In the genomic region with DNA sequence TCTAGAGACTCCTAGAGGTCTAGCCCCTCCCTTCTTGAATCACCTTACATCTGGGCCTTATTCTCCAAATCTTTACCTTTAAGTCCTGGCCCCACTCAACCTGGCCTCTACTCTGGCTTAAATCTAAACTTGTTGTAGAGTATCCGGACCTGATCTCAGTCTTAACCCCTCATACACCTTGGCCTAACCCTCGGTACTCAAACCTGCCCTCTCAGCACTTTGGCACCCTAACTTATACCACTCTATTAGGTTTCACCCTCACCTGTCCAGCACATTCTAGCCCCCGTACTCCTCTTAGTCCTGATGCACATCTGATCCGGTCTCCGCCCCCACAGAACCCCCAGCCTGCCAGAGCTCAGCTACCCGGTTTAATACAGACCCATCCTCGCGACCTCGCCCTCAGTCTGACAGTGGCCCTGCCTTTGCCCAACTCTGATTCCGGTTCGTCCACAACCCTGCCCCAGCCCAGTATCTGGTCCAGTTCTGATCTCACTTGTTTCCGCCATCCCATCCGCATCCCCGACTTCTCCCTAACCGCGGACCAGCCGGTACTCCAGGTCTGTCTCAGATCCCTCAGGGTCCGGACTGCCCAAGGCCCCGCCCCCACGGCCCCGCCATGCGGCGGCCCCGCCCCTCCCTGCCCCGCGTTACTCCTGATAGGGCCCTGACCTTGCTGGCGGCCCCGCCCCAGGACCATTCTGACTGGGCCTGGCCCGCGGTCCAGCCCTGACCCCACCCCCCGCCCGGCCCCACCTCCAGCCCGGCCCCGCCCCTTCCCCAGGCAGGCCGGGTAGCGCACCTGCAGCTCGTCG, we compare ENCODE assay signal across 8 cellular contexts. TPM values are rescaled to one million over a fixed set of nuclear protein-coding genes. Genes with fewer than 3 reads are reported as not detected.
DNase-seq lines count a peak whose midpoint lies in the region; ATAC-seq and TF ChIP-seq lines count a peak whose summit lies in the region.

No MANE protein-coding gene starts in this region.

- H3K27ac ChIP-seq in C4-2B (peak overlapping the region; percentile 48; the same call in 1 of the 2 replicates), HUES64 (ENCODE audit: low read depth, low read length) (no peak overlapping the region), OCI-LY7 (ENCODE audit: low read depth, low read length, poor library complexity, severe bottlenecking) (peak overlapping the region; percentile 18)

- no peak overlapping the region for H3K9ac ChIP-seq in HUES64 (ENCODE audit: low read depth, low read length)

- POLR2A ChIA-PET in OCI-LY7 (lab: Charles Lee) = interaction anchor here (0.7 to 2.0 kb wide), 6 partner anchors 8 to 131 kb away, joined by 3 to 8 read pairs (median 4); no protein-coding TSS in a partner anchor

- peak overlapping the region; percentile 100 for H3K4me2 ChIP-seq in OCI-LY7 (ENCODE audit: low read length)

- no peaks in the 10 kb centered on the region for H3K79me2 ChIP-seq in OCI-LY7 (ENCODE audit: insufficient read depth, low read depth, low read length)

- peak; percentile 95 for DNase-seq in OCI-LY7 (ENCODE audit: low spot score)
- peak; percentile 59 for DNase-seq in activated T-cell treated with anti-CD3 and anti-CD28 coated beads for 4 hours
- DNase-seq in epithelial cell of esophagus (ENCODE audit: low read depth) = peak; percentile 93
- DNase-seq in middle frontal gyrus (ENCODE audit: extremely low spot score, low spot score) = peak; percentile 78
- DNase-seq in stimulated activated CD8-positive, alpha-beta memory T cell treated with anti-CD3 and anti-CD28 coated beads, Interleukin-15, amount 100 ng/mL, for 4 hours (ENCODE audit: low read depth in 2 of 2) = peak; percentile 49 to 60

- H3K4me3 ChIP-seq in HUES64 (ENCODE audit: low read length) (peak overlapping the region; percentile 65), OCI-LY7 (ENCODE audit: low read depth, low read length, poor library complexity, severe bottlenecking) (peak overlapping the region; percentile 74), epithelial cell of esophagus (ENCODE audit: low read length) (peak overlapping the region; percentile 66)

- H3K4me1 ChIP-seq in HUES64 (ENCODE audit: insufficient read depth, low read length) (peaks cover 16% of the 10 kb centered on the region; the same call in 1 of the 2 replicates), OCI-LY7 (ENCODE audit: insufficient read depth, low read length, poor library complexity, severe bottlenecking) (peaks cover 21% of the 10 kb centered on the region)

- H2AFZ ChIP-seq in OCI-LY7 (ENCODE audit: low read length) = no peak overlapping the region

- H3K9me2 ChIP-seq in OCI-LY7 (ENCODE audit: insufficient read depth, low read length) = no peaks in the 10 kb centered on the region

- BruUV-seq in OCI-LY7 (replicated peaks; lab: Mats Ljungman, UMichigan) = no TSS peak

- no peaks in the 10 kb centered on the region for H4K20me1 ChIP-seq in OCI-LY7 (ENCODE audit: insufficient read depth, low read length)

- ATAC-seq in GM21423 (IDR thresholded peaks at IDR 0.05; ENCODE audit: unreplicated experiment) = peak; percentile 54

- H3K36me3 ChIP-seq in HUES64 (ENCODE audit: insufficient read depth, low read length) (no peaks in the 10 kb centered on the region), OCI-LY7 (ENCODE audit: insufficient read depth, low read length) (no peaks in the 10 kb centered on the region)

- TF ChIP-seq CTCF in C4-2B (conservative IDR thresholded peaks at IDR 0.05) (no peak), OCI-LY7 (conservative IDR thresholded peaks at IDR 0.05; ENCODE audit: low read length) (no peak), epithelial cell of esophagus (IDR thresholded peaks at IDR 0.05; ENCODE audit: insufficient read depth, low read depth, low read length, missing control alignments) (no peak)

- WGBS in HUES64 = 12% methylated on average over 36 of the region's 38 CpGs

- CTCF ChIA-PET in OCI-LY7 (lab: Charles Lee; ENCODE audit: unreplicated experiment) = interaction anchor here (1.7 kb wide), 1 partner anchor 78 kb away, joined by 3 read pairs; no protein-coding TSS in a partner anchor

- H3K27me3 ChIP-seq in HUES64 (ENCODE audit: insufficient read depth, low read length) = peaks cover 6% of the 10 kb centered on the region; the same call in 1 of the 2 replicates

- intact Hi-C loops in OCI-LY7 (cut with micrococcal nuclease; ENCODE audit: unreplicated experiment) = loop anchor here (2.0 kb wide), 1 partner anchor 76 kb away; the partner anchor contains the start of gene ZNF362

- H3K9me3 ChIP-seq in HUES64 (ENCODE audit: insufficient read depth, low read depth, low read length) = no peaks in the 10 kb centered on the region
- H3K9me3 ChIP-seq in OCI-LY7 (ENCODE audit: low read length) = no peaks in the 10 kb centered on the region

RNA-seq across cellular contexts. Expression of gene TRIM62, which starts 1.4 kb away (rescaled TPM):
- 6.1 TPM for polyA plus RNA-seq in HUES64 (2013, experiment 1 of 2)
- 11.2 TPM for polyA plus RNA-seq in HUES64 (2013, experiment 2 of 2)
- total RNA-seq in OCI-LY7 (2014; rRNA removed; shearing (Covaris generic)) = 2.0 and 2.4 TPM in 2 replicates
- total RNA-seq in OCI-LY7 (2022) = 8.4 and 8.8 TPM in 2 replicates
